ENCODE assay signal across 24 cellular contexts in the genomic region with DNA sequence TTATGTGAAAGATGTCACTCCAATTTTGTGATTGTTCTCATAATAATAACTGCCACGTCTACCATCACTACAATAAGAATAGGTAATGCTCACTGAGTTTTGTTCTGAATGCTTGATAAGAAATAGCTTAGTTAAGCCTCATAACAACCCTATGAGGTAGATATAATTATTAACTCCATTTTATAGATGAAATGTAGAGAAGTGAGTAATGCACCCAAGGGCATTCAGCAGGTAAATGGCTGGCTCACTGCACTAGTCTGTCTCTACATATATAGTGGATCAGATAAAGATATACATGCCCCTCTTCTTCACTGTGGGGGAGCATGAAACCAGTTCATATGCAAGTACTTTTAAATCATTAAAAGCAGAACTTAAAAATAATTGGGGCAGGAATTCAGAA.
"Had no signal": no experiment of that assay in that cellular context is flagged by ENCODE, and none has a peak within 500 bp of the region (broad histone marks: within the 10 kb centered on the region; RNA-seq: fewer than 3 reads in every experiment).

No MANE protein-coding gene starts in this region.

- DNase-seq: IMR-90, Karpas-422, KG1, MG63, NCI-H1092, NCI-H1105 treated with DMSO at 0.1 percent for 48 hours, NCI-H1417 treated with DMSO at 0.1 percent for 48 hours, NCI-H146, NCI-H1694 treated with DMSO at 0.1 percent for 48 hours, NCI-H1930, NCI-H2081 treated with DMSO at 0.1 percent for 48 hours, NCI-H2171, NCI-H226, NCI-H446, NCI-H510A, NCI-H524 treated with DMSO at 0.1 percent for 48 hours, NCI-H69, NCI-H774, SHP77 treated with DMSO at 0.1 percent for 48 hours, SJCRH30 had no signal

- H3K4me3 ChIP-seq: MG63, SJCRH30 had no signal

- FAIRE-seq: HepG2 had no signal

- H3K27me3 ChIP-seq: MG63, SJCRH30 had no signal

- H3K9me3 ChIP-seq: MG63 had no signal

- ATAC-seq: HepG2, Panc1, Right ventricle myocardium inferior, SK-N-SH treated with all-trans-retinoic acid at 6 μM for 48 hours had no signal

- H3K36me3 ChIP-seq: MG63, SJCRH30 had no signal
